21 cellular contexts compared by ENCODE assay signal in the genomic region with DNA sequence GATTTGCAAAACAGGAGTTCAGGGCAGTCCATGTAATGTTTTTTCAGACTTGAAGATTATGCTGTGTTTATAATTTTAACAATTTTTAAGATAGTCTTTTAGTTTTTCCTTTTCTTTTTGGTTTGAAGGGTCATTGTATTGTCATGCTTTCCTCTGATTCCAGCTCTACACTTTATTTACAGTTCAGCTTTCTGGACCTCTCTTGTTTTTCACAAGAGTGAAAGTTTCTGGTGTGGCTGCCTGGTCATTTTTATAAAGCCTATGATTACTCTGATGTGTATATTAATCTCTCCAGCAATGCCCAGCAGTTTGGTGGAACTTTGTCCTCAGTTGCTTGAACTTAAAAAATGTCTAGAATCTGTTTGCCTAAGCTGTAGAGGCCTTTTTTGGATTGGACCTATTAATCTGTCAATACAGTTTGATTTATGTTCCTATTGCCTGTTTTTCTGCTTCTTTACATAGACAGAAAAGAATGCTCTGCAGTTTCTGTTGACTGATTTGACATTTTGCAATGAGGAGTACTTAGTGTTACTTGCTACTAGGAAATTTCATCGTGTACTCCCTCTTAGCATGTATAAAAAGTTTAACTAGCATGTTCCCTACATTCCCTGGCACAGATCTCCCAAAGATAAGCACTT. TPM values are rescaled to one million over a fixed set of nuclear protein-coding genes. Genes with fewer than 3 reads are reported as not detected.
A peak's percentile ranks its signal among the peaks of the same experiment; 100 is the strongest.
DNase-seq lines count a peak whose midpoint lies in the region; ATAC-seq, FAIRE-seq and TF ChIP-seq lines count a peak whose summit lies in the region.
"Had no signal": no experiment of that assay in that cellular context is flagged by ENCODE, and none has a peak within 500 bp of the region (broad histone marks: within the 10 kb centered on the region; RNA-seq: fewer than 3 reads in every experiment).

No MANE protein-coding gene starts in this region.

- no peak overlapping the region for H2AFZ ChIP-seq in HepG2 (ENCODE audit: low read length)

- H3K36me3 ChIP-seq in Caco-2 (ENCODE audit: control insufficient read depth, insufficient read depth, low read length): no peaks in the 10 kb centered on the region
- H3K36me3 ChIP-seq in colonic mucosa: no peaks in the 10 kb centered on the region
- no peaks in the 10 kb centered on the region; a peak in 1 of 5 replicates for H3K36me3 ChIP-seq in HepG2 (replicated peaks in 1 of 2; ENCODE audit: control insufficient read depth in 1 of 2, insufficient read depth in 2 of 2, low read length in 2 of 2)
- H3K36me3 ChIP-seq in sigmoid colon: no peaks in the 10 kb centered on the region
- H3K36me3 ChIP-seq: BLaER1 treated with 17β-estradiol and CSF1 and Interleukin-3, amounts not matched to agents 10 nM and 100 nM had no signal

- no peaks in the 10 kb centered on the region for H3K27me3 ChIP-seq in Caco-2 (replicated peaks; ENCODE audit: control insufficient read depth, insufficient read depth, low read length)
- H3K27me3 ChIP-seq in colonic mucosa: no peaks in the 10 kb centered on the region
- H3K27me3 ChIP-seq in HepG2 (ENCODE audit: control insufficient read depth in 1 of 2, insufficient read depth in 2 of 2, low read length in 2 of 2): no peaks in the 10 kb centered on the region
- no peaks in the 10 kb centered on the region for H3K27me3 ChIP-seq in sigmoid colon
- H3K27me3 ChIP-seq: BLaER1 treated with 17β-estradiol and CSF1 and Interleukin-3, amounts not matched to agents 10 nM and 100 nM had no signal

- peaks cover 16% of the 10 kb centered on the region for H3K4me1 Mint-ChIP-seq in Caco-2 (ENCODE audit: low read depth, unreplicated experiment)
- H3K4me1 Mint-ChIP-seq in activated CD4-positive, alpha-beta T cell treated with anti-CD3 and anti-CD28 coated beads, Interleukin-2, amount 10 ng/mL, durations not matched to agents 24 days and 14 days: peaks cover 3% of the 10 kb centered on the region
- H3K4me1 Mint-ChIP-seq: IgD-negative memory B cell had no signal

- H3K9ac ChIP-seq in colonic mucosa (ENCODE audit: low read depth in 2 of 2, low read length in 2 of 2) (no peak overlapping the region), HepG2 (ENCODE audit: insufficient read depth, low read depth, low read length) (peak overlapping the region; percentile 26; the same call in 1 of the 2 replicates)
- H3K9ac ChIP-seq: BLaER1 treated with 17β-estradiol and CSF1 and Interleukin-3, amounts not matched to agents 10 nM and 100 nM had no signal

- no peaks in the 10 kb centered on the region for H3K27me3 Mint-ChIP-seq in Caco-2 (ENCODE audit: insufficient read depth, unreplicated experiment)
- peaks cover 9% of the 10 kb centered on the region for H3K27me3 Mint-ChIP-seq in activated CD4-positive, alpha-beta T cell treated with anti-CD3 and anti-CD28 coated beads, Interleukin-2, amount 10 ng/mL, durations not matched to agents 24 days and 14 days

- intact Hi-C loops in Caco-2 (cut with micrococcal nuclease; ENCODE audit: unreplicated experiment): no loop called here
- intact Hi-C loops in colonic mucosa (cut with DNase I): no loop called here
- intact Hi-C loops in HepG2 (cut with micrococcal nuclease; ENCODE audit: unreplicated experiment): no loop called here
- intact Hi-C loops in sigmoid colon (cut with DNase I): loop anchor here (10.0 kb wide), 1 partner anchor 613 kb away; a partner anchor contains a TSS
- intact Hi-C loops in activated CD4-positive, alpha-beta T cell treated with anti-CD3 and anti-CD28 coated beads, Interleukin-2, amount 10 ng/mL, durations not matched to agents 24 days and 14 days (cut with micrococcal nuclease): no loop called here

- no peak for FAIRE-seq in HepG2 (lab: Jason Lieb, UNC)
- FAIRE-seq in D721Med (lab: Jason Lieb, UNC): no peak

- TF ChIP-seq POLR2A in HepG2 (IDR thresholded peaks at IDR 0.05; ENCODE audit: insufficient read depth in 1 of 2, low read depth in 2 of 2, low read length in 2 of 2): no peak
- TF ChIP-seq POLR2A in sigmoid colon (IDR thresholded peaks at IDR 0.05): no peak

- in situ Hi-C loops in HepG2 (cut with HindIII; ENCODE audit: extremely low pct_ligation_motif_present, low pct_unique_long_range_greater_than_20kb): no loop called here

- BruUV-seq in Caco-2 (replicated peaks; lab: Mats Ljungman, UMichigan) (no TSS peak), HepG2 (replicated peaks; lab: Mats Ljungman, UMichigan) (no TSS peak)

- no peak for TF ChIP-seq RAD21 in HepG2 (CRISPR knock-in tag; IDR thresholded peaks at IDR 0.05)

- peaks cover 14% of the 10 kb centered on the region for H3K79me2 ChIP-seq in HepG2 (ENCODE audit: insufficient read depth, low read length)

- H3K4me1 ChIP-seq in Caco-2 (peaks cover 23% of the 10 kb centered on the region), colonic mucosa (peaks cover 5% of the 10 kb centered on the region), HepG2 (ENCODE audit: insufficient read depth, low read length) (peaks cover 60% of the 10 kb centered on the region), sigmoid colon (peaks cover 0 to 84% (median 53%) of the 10 kb centered on the region in 4 donors)

- H4K20me1 ChIP-seq in HepG2 (ENCODE audit: insufficient read depth, low read length): no peaks in the 10 kb centered on the region
- H4K20me1 ChIP-seq: BLaER1 treated with 17β-estradiol and CSF1 and Interleukin-3, amounts not matched to agents 10 nM and 100 nM had no signal

- peaks cover 22% of the 10 kb centered on the region for H3K9me3 Mint-ChIP-seq in Caco-2 (ENCODE audit: unreplicated experiment)
- peaks cover 5% of the 10 kb centered on the region for H3K9me3 Mint-ChIP-seq in activated CD4-positive, alpha-beta T cell treated with anti-CD3 and anti-CD28 coated beads, Interleukin-2, amount 10 ng/mL, durations not matched to agents 24 days and 14 days
- H3K9me3 Mint-ChIP-seq: HFFc6 had no signal

- peak overlapping the region; percentile 53 for H3K4me2 ChIP-seq in HepG2 (ENCODE audit: low read depth, low read length)
- H3K4me2 ChIP-seq: BLaER1 treated with 17β-estradiol and CSF1 and Interleukin-3, amounts not matched to agents 10 nM and 100 nM had no signal

- peak overlapping the region; percentile 21 for H3K27ac ChIP-seq in colonic mucosa
- peak overlapping the region; percentile 68 for H3K27ac ChIP-seq in HepG2 (ENCODE audit: extremely low read length, insufficient read depth, low read length)
- H3K27ac ChIP-seq in sigmoid colon: peak overlapping the region; percentile 51 to 66 (median 58)
- H3K27ac ChIP-seq: BLaER1 treated with 17β-estradiol and CSF1 and Interleukin-3, amounts not matched to agents 10 nM and 100 nM had no signal

- POLR2A ChIA-PET in Caco-2 (lab: Charles Lee) (no interaction called here), HepG2 (lab: Yijun Ruan, JAX) (interaction anchor here (1.7 kb wide), 1 partner anchor 9 kb away, joined by 5 read pairs; no protein-coding TSS in a partner anchor)

- TF ChIP-seq CTCF in Caco-2 (IDR thresholded peaks at IDR 0.05; ENCODE audit: insufficient read depth in 1 of 2, low read depth in 1 of 2, low read length in 1 of 2, severe bottlenecking in 1 of 2, unreplicated experiment in 1 of 2): no peak
- TF ChIP-seq CTCF in colonic mucosa (IDR thresholded peaks at IDR 0.05): no peak
- TF ChIP-seq CTCF in HepG2 (CRISPR knock-in tag; IDR thresholded peaks at IDR 0.05): no peak
- no peak for TF ChIP-seq CTCF in sigmoid colon (IDR thresholded peaks at IDR 0.05)
- no peak for TF ChIP-seq CTCF in D721Med (IDR thresholded peaks at IDR 0.05; ENCODE audit: insufficient read depth, missing control alignments)

- H3K27ac Mint-ChIP-seq in Caco-2 (ENCODE audit: unreplicated experiment): peak overlapping the region; percentile 58
- H3K27ac Mint-ChIP-seq in activated CD4-positive, alpha-beta T cell treated with anti-CD3 and anti-CD28 coated beads, Interleukin-2, amount 10 ng/mL, durations not matched to agents 24 days and 14 days: no peak overlapping the region
- H3K27ac Mint-ChIP-seq: HFFc6, IgD-negative memory B cell had no signal

- H3K9me3 ChIP-seq in Caco-2 (no peaks in the 10 kb centered on the region; the same call in 1 of the 2 replicates), colonic mucosa (no peaks in the 10 kb centered on the region), HepG2 (ENCODE audit: low read length) (no peaks in the 10 kb centered on the region), sigmoid colon (no peaks in the 10 kb centered on the region)

- H3K4me3 ChIP-seq in Caco-2 (ENCODE audit: low read depth, low read length): no peak overlapping the region
- H3K4me3 ChIP-seq in colonic mucosa: no peak overlapping the region
- H3K4me3 ChIP-seq in HepG2 (replicated peaks in 1 of 3; ENCODE audit: insufficient read depth in 1 of 3, low read depth in 2 of 3, low read length in 3 of 3): no peak overlapping the region
- no peak overlapping the region for H3K4me3 ChIP-seq in sigmoid colon
- H3K4me3 ChIP-seq: BLaER1 treated with 17β-estradiol and CSF1 and Interleukin-3, amounts not matched to agents 10 nM and 100 nM had no signal

- ATAC-seq in HepG2 (peak; percentile 50), HG03442 (IDR thresholded peaks at IDR 0.05; ENCODE audit: unreplicated experiment) (no peak)

- 4% methylated on average over 1 of the region's 1 CpG for WGBS in HepG2 (ENCODE audit: low lambda C conversion rate)
- 17 to 57% methylated on average over 1 of the region's 1 CpG for WGBS in sigmoid colon, 2 donors

- peaks cover 29% of the 10 kb centered on the region for H3K36me3 Mint-ChIP-seq in Caco-2 (ENCODE audit: insufficient read depth, unreplicated experiment)
- no peaks in the 10 kb centered on the region for H3K36me3 Mint-ChIP-seq in activated CD4-positive, alpha-beta T cell treated with anti-CD3 and anti-CD28 coated beads, Interleukin-2, amount 10 ng/mL, durations not matched to agents 24 days and 14 days (ENCODE audit: low read depth)
- H3K36me3 Mint-ChIP-seq: IgD-negative memory B cell had no signal

- no peak overlapping the region for H3K4me3 Mint-ChIP-seq in Caco-2 (ENCODE audit: unreplicated experiment)
- no peak overlapping the region for H3K4me3 Mint-ChIP-seq in activated CD4-positive, alpha-beta T cell treated with anti-CD3 and anti-CD28 coated beads, Interleukin-2, amount 10 ng/mL, durations not matched to agents 24 days and 14 days
- H3K4me3 Mint-ChIP-seq: HFFc6, IgD-negative memory B cell had no signal

- TF ChIP-seq EP300 in HepG2 (IDR thresholded peaks at IDR 0.05; ENCODE audit: low read depth in 2 of 2, low read length in 2 of 2): no peak
- TF ChIP-seq EP300 in HepG2 (CRISPR knock-in tag; IDR thresholded peaks at IDR 0.05; ENCODE audit: borderline replicate concordance): no peak
- TF ChIP-seq EP300 in sigmoid colon (IDR thresholded peaks at IDR 0.05): no peak

- peak in 1 of 2 experiments; percentile 22 for DNase-seq in Caco-2
- DNase-seq in colonic mucosa: no peak
- DNase-seq in HepG2 (ENCODE audit: low spot score): peak; percentile 65
- no peak for DNase-seq in sigmoid colon
- no peak for DNase-seq in activated CD4-positive, alpha-beta T cell treated with anti-CD3 and anti-CD28 coated beads, Interleukin-2, amount 10 ng/mL, durations not matched to agents 24 days and 14 days
- no peak for DNase-seq in D721Med (ENCODE audit: insufficient read length, low spot score)
- DNase-seq in NCI-H2029 (lab: John Stamatoyannopoulos, UW): no peak
- DNase-seq: GOT3, HFFc6, MV-4-11, NCI-H2029 treated with DMSO at 0.1 percent for 48 hours, NCI-H510A, NCI-H774, RPMI8226, SIG-M5 had no signal

- CTCF ChIA-PET in Caco-2 (lab: Charles Lee): no interaction called here
- CTCF ChIA-PET in HepG2 (lab: Yijun Ruan, JAX; ENCODE audit: low intra/inter-chr PET ratio, low total read pairs): no interaction called here

RNA-seq across cellular contexts. Expression of a gene that starts 52.2 kb away (rescaled TPM):
- not detected in 2 replicates for total RNA-seq in Caco-2 (2022)
- not detected for total RNA-seq in colonic mucosa
- not detected in 2 replicates for total RNA-seq in HepG2 (2016; rRNA removed; fragmentation: Illumina TruSeq; extraction: Trizol)
- not detected in 2 replicates for total RNA-seq in HepG2 (2016; cell fraction: cytosol; rRNA removed; fragmentation: Illumina TruSeq; extraction: Trizol; ENCODE audit: low read depth)
- total RNA-seq in HepG2 (2016; cell fraction: insoluble cytoplasmic fraction; rRNA removed; fragmentation: Illumina TruSeq; extraction: Trizol): not detected in 2 replicates
- total RNA-seq in HepG2 (2016; cell fraction: membrane; rRNA removed; fragmentation: Illumina TruSeq; extraction: Trizol): not detected in 2 replicates
- not detected in 2 replicates for total RNA-seq in HepG2 (2016; cell fraction: nucleus; rRNA removed; fragmentation: Illumina TruSeq; extraction: Trizol)
- 0.50 TPM in 1 of 2 replicates, not detected in the other for polyA plus RNA-seq in HepG2 (2011; rRNA removed)
- polyA plus RNA-seq in HepG2 (2011; cell fraction: cytosol; rRNA removed): 0.22 TPM in 1 of 2 replicates, not detected in the other
- 0.40 TPM in 1 of 2 replicates, not detected in the other for polyA plus RNA-seq in HepG2 (2011; cell fraction: nucleus; rRNA removed)
- not detected in 2 replicates for polyA plus RNA-seq in HepG2 (2012)
- not detected in 2 replicates for polyA plus RNA-seq in HepG2 (2016; cell fraction: cytosol; fragmentation: Illumina TruSeq; extraction: Trizol; ENCODE audit: low read depth)
- polyA plus RNA-seq in HepG2 (2016; cell fraction: insoluble cytoplasmic fraction; fragmentation: Illumina TruSeq; extraction: Trizol; ENCODE audit: low read depth): not detected in 2 replicates
- polyA plus RNA-seq in HepG2 (2016; cell fraction: membrane; fragmentation: Illumina TruSeq; extraction: Trizol; ENCODE audit: low read depth): not detected in 2 replicates
- polyA plus RNA-seq in HepG2 (2016; cell fraction: nucleus; fragmentation: Illumina TruSeq; extraction: Trizol; ENCODE audit: insufficient read depth, low read depth): not detected in 2 replicates
- polyA minus RNA-seq in HepG2 (2011; rRNA and poly(A)+ RNA removed; ENCODE audit: low replicate concordance): not detected in 2 replicates
- not detected in 2 replicates for polyA minus RNA-seq in HepG2 (2011; cell fraction: cytosol; rRNA and poly(A)+ RNA removed)
- not detected in 2 replicates for polyA minus RNA-seq in HepG2 (2011; cell fraction: nucleus; rRNA and poly(A)+ RNA removed)
- total RNA-seq in sigmoid colon: 1 to 10 TPM in 1 of 4 donors, not detected in 3; 1.9 TPM
- 1 to 10 TPM in 1 of 3 donors, not detected in 2; 1.4 TPM for polyA plus RNA-seq in sigmoid colon
- total RNA-seq in activated CD4-positive, alpha-beta T cell treated with anti-CD3 and anti-CD28 coated beads, Interleukin-2, amount 10 ng/mL, durations not matched to agents 24 days and 14 days: 44.9 and 46.4 TPM in 2 replicates
- total RNA-seq: A172, HFFc6, HT1080, LHCN-M2 had no signal

Comparison
In these comparisons a context has a peak if more than half of its experiments do, and no peak if none do; other contexts are left out.
1. RNA of a gene that starts 52.2 kb away (total RNA-seq): 44.9 to 46.4 TPM in activated CD4-positive, alpha-beta T cell treated with anti-CD3 and anti-CD28 coated beads, Interleukin-2, amount 10 ng/mL, durations not matched to agents 24 days and 14 days; 1.9 TPM in sigmoid colon, not detected in colonic mucosa, not detected in Caco-2 and not detected in HepG2; every median in the first group is over 10 times any median in the second.
2. Peak in every context shown above with its lines, with median percentiles within 50 percentile points of each other: H3K27ac ChIP-seq.